In genomic region chr7:15753834-15754600, GRCh38 we compare ENCODE assay signal across 28 cellular contexts.
DNase-seq lines count a peak whose midpoint lies in the region; ATAC-seq and TF ChIP-seq lines count a peak whose summit lies in the region.
"Had no signal": no experiment of that assay in that cellular context is flagged by ENCODE, and none has a peak within 500 bp of the region (broad histone marks: within the 10 kb centered on the region; RNA-seq: fewer than 3 reads in every experiment).

No MANE protein-coding gene starts in this region.

- no peaks in the 10 kb centered on the region for H3K27me3 ChIP-seq in sigmoid colon
- H3K27me3 ChIP-seq: BE2C, brain microvascular endothelial cell, neutrophil, Peyer's patch had no signal

- H3K27ac ChIP-seq in sigmoid colon: peak overlapping the region; percentile 14 to 57 (median 51)
- H3K27ac ChIP-seq: A549, brain microvascular endothelial cell, neutrophil, Peyer's patch had no signal

- TF ChIP-seq EP300 in sigmoid colon (IDR thresholded peaks at IDR 0.05): no peak

- no peaks in the 10 kb centered on the region for H3K36me3 ChIP-seq in sigmoid colon
- H3K36me3 ChIP-seq: BE2C, brain microvascular endothelial cell, neutrophil, Peyer's patch had no signal

- H3K4me1 ChIP-seq in sigmoid colon: peaks cover 0 to 68% (median 44%) of the 10 kb centered on the region in 4 donors
- H3K4me1 ChIP-seq: A549, BE2C, Peyer's patch had no signal

- H3K4me3 ChIP-seq in sigmoid colon: no peak overlapping the region
- H3K4me3 ChIP-seq: A549, Peyer's patch had no signal

- 73 to 81% methylated on average over 1 of the region's 1 CpG for WGBS in sigmoid colon, 2 donors

- TF ChIP-seq POLR2A in sigmoid colon (IDR thresholded peaks at IDR 0.05): no peak

- DNase-seq in AG20443 (ENCODE audit: low spot score): peak; percentile 13
- peak; percentile 16 for DNase-seq in M059J (ENCODE audit: low read depth)
- DNase-seq in fibroblast of peridontal ligament (ENCODE audit: extremely low read depth): peak; percentile 57
- no peak for DNase-seq in sigmoid colon
- DNase-seq in NCI-H1930 (lab: John Stamatoyannopoulos, UW): no peak
- no peak for DNase-seq in midbrain (lab: John Stamatoyannopoulos, UW)
- DNase-seq: activated CD4-positive, alpha-beta T cell treated with anti-CD3 and anti-CD28 coated beads, Interleukin-2, amount 50 U/mL, for 4 hours; activated CD8-positive, alpha-beta memory T cell treated with anti-CD3 and anti-CD28 coated beads, Interleukin-2, amount 10 ng/mL, durations not matched to agents 7 days and 5 days; activated naive CD4-positive, alpha-beta T cell; activated naive CD8-positive, alpha-beta T cell treated with anti-CD3 and anti-CD28 coated beads, Interleukin-2, amount 50 U/mL, for 24 hours; activated T-cell treated with anti-CD3 and anti-CD28 coated beads, Interleukin-2, amount 50 U/mL, for 72 hours; BE2C; brain microvascular endothelial cell; CD8-positive, alpha-beta memory T cell; kidney; naive B cell; NCI-H146; NCI-H446; NCI-H774; Peyer's patch; SHP77 treated with DMSO at 0.1 percent for 48 hours; substantia nigra had no signal

- no peak for TF ChIP-seq CTCF in sigmoid colon (IDR thresholded peaks at IDR 0.05)

- ATAC-seq in GM21825 (IDR thresholded peaks at IDR 0.05; ENCODE audit: unreplicated experiment) (no peak), HG02798 (IDR thresholded peaks at IDR 0.05; ENCODE audit: poor library complexity, unreplicated experiment) (no peak)
- ATAC-seq: A549; activated CD4-positive, CD25-positive, alpha-beta regulatory T cell treated with anti-CD3 and anti-CD28 coated beads, Interleukin-2, amount 50 U/mL, for 24 hours; activated CD8-positive, alpha-beta memory T cell treated with anti-CD3 and anti-CD28 coated beads, Interleukin-2, amount 10 ng/mL, durations not matched to agents 7 days and 5 days; activated naive CD8-positive, alpha-beta T cell treated with anti-CD3 and anti-CD28 coated beads, Interleukin-2, amount 50 U/mL, for 24 hours; activated T-cell treated with anti-CD3 and anti-CD28 coated beads, Interleukin-2, amount 50 U/mL, for 72 hours; stimulated activated memory B cell treated with anti-CD40 and anti-IgM and Interleukin-4, amounts not matched to agents 10 μg/mL and 1 μg/mL and 100 μg/mL, for 72 hours had no signal

- H3K9me3 ChIP-seq in sigmoid colon: no peaks in the 10 kb centered on the region
- H3K9me3 ChIP-seq: A549, BE2C, neutrophil, Peyer's patch had no signal

- intact Hi-C loops in sigmoid colon (cut with DNase I): no loop called here

Comparison
In these comparisons a context has a peak if more than half of its experiments do, and no peak if none do; other contexts are left out.
1. DNase-seq: peak in AG20443 (single experiment), M059J (single experiment) and fibroblast of peridontal ligament (single experiment); none in sigmoid colon (single experiment), NCI-H1930 (0 of 2) and midbrain (single experiment).